In genomic region chr3:127386490-127386889, GRCh38 we compare ENCODE assay signal across 18 cellular contexts.
"Had no signal": no experiment of that assay in that cellular context is flagged by ENCODE, and none has a peak within 500 bp of the region (broad histone marks: within the 10 kb centered on the region; RNA-seq: fewer than 3 reads in every experiment).

No MANE protein-coding gene starts in this region.

- H3K4me3 Mint-ChIP-seq: dendritic cell treated with granulocyte-macrophage colony-stimulating factor and Interleukin-4, amounts not matched to agents 40 ng/mL and 50 ng/mL, for 4 days; effector memory CD8-positive, alpha-beta T cell; immature natural killer cell; mesothelial cell of epicardium; naive B cell had no signal

- H3K27ac Mint-ChIP-seq: dendritic cell treated with granulocyte-macrophage colony-stimulating factor and Interleukin-4, amounts not matched to agents 40 ng/mL and 50 ng/mL, for 4 days; effector memory CD8-positive, alpha-beta T cell; immature natural killer cell; mesothelial cell of epicardium; naive B cell had no signal

- ATAC-seq: effector memory CD8-positive, alpha-beta T cell; foreskin keratinocyte; gastroesophageal sphincter; heart left ventricle; left cardiac atrium; left lung; left ventricle myocardium superior; mucosa of descending colon had no signal

- DNase-seq: colonic mucosa; cortex of kidney; effector CD8-positive, alpha-beta T cell; effector memory CD8-positive, alpha-beta T cell; foreskin keratinocyte; hypothalamus; immature natural killer cell; left cardiac atrium; lower lobe of right lung; mesenchymal stem cell; mucosa of descending colon; naive B cell had no signal

- H3K36me3 Mint-ChIP-seq: immature natural killer cell, mesothelial cell of epicardium, naive B cell had no signal

- H3K9me3 Mint-ChIP-seq: dendritic cell treated with granulocyte-macrophage colony-stimulating factor and Interleukin-4, amounts not matched to agents 40 ng/mL and 50 ng/mL, for 4 days; effector memory CD8-positive, alpha-beta T cell had no signal

- H3K4me1 Mint-ChIP-seq: immature natural killer cell, mesothelial cell of epicardium, naive B cell had no signal
